In genomic region chr11:64803846-64804345, GRCh38 we compare ENCODE assay signal across 1 cellular context.
TF ChIP-seq lines count a peak whose summit lies in the region.

No MANE protein-coding gene starts in this region.

TF ChIP-seq in H1, 55 proteins besides CTCF, POLR2A, EP300 and RAD21:
- TF ChIP-seq KDM4A (IDR thresholded peaks at IDR 0.05; ENCODE audit: low read depth, low read length, severe bottlenecking) = peak; percentile 40
- TF ChIP-seq FOSL1 (IDR thresholded peaks at IDR 0.05; ENCODE audit: insufficient read depth, low read depth, low read length) = no peak
- TF ChIP-seq HDAC2 (IDR thresholded peaks at IDR 0.05; ENCODE audit: borderline replicate concordance in 1 of 2, low read depth in 2 of 2, low read length in 2 of 2) = no peak
- no peak for TF ChIP-seq POLR2AphosphoS5 (IDR thresholded peaks at IDR 0.05; ENCODE audit: low read depth, low read length)
- TF ChIP-seq BRCA1 (IDR thresholded peaks at IDR 0.05; ENCODE audit: low read depth, low read length) = no peak
- 0 out of 2 replicates have a peak, but pooled peaks have one; percentile 10 for TF ChIP-seq TAF1 (IDR thresholded peaks at IDR 0.05; ENCODE audit: low read depth, low read length)
- no peak for TF ChIP-seq YY1 (IDR thresholded peaks at IDR 0.05; ENCODE audit: low read depth, low read length)
TF ChIP-seq in H1: peak in this region for 2.
